Comparison of ENCODE assay signal across 23 cellular contexts in genomic region chr22:35889071-35889470, GRCh38.
"Had no signal": no experiment of that assay in that cellular context is flagged by ENCODE, and none has a peak within 500 bp of the region (broad histone marks: within the 10 kb centered on the region; RNA-seq: fewer than 3 reads in every experiment).

No MANE protein-coding gene starts in this region.

- DNase-seq: dermis blood vessel endothelial cell; dorsolateral prefrontal cortex; effector CD4-positive, alpha-beta T cell; effector memory CD4-positive, alpha-beta T cell; foreskin keratinocyte; heart left ventricle; hypothalamus; immature natural killer cell; islet precursor cell; kidney; kidney glomerular epithelial cell; left colon; left ventricle myocardium superior; lower lobe of right lung; mesenchymal stem cell; mucosa of descending colon; naive B cell had no signal

- H3K36me3 Mint-ChIP-seq: immature natural killer cell, mesothelial cell of epicardium had no signal

- H3K27ac ChIP-seq: coronary artery, dorsolateral prefrontal cortex, esophagus muscularis mucosa, foreskin keratinocyte, gastroesophageal sphincter, hepatocyte, lower lobe of right lung had no signal

- ATAC-seq: foreskin keratinocyte, gastroesophageal sphincter, heart left ventricle, left colon, left lobe of liver, left ventricle myocardium superior, lower lobe of right lung, mucosa of descending colon had no signal

- H3K4me3 Mint-ChIP-seq: immature natural killer cell, mesothelial cell of epicardium, naive B cell had no signal

- H3K27me3 ChIP-seq: dorsolateral prefrontal cortex, esophagus muscularis mucosa, foreskin keratinocyte, gastroesophageal sphincter, heart left ventricle, hepatocyte had no signal

- H3K4me3 ChIP-seq: coronary artery, dorsolateral prefrontal cortex, esophagus muscularis mucosa, gastroesophageal sphincter, heart left ventricle, hepatocyte, lower lobe of right lung, mucosa of descending colon had no signal

- H3K27ac Mint-ChIP-seq: mesothelial cell of epicardium had no signal

- H3K9me3 ChIP-seq: esophagus muscularis mucosa, gastroesophageal sphincter, heart left ventricle, lower lobe of right lung, mucosa of descending colon had no signal

- H3K36me3 ChIP-seq: esophagus muscularis mucosa, gastroesophageal sphincter, heart left ventricle, lower lobe of right lung had no signal

- H3K4me1 Mint-ChIP-seq: naive B cell had no signal

- H3K4me1 ChIP-seq: lower lobe of right lung had no signal

- H3K9me3 Mint-ChIP-seq: immature natural killer cell, mesothelial cell of epicardium, naive B cell had no signal
